1 cellular context compared by ENCODE assay signal in genomic region chr2:102050854-102051391, GRCh38.
TF ChIP-seq lines count a peak whose summit lies in the region.

No MANE protein-coding gene starts in this region.

TF ChIP-seq in SK-N-SH treated with all-trans-retinoic acid at 6 μM for 48 hours, 23 proteins besides CTCF, POLR2A, EP300 and RAD21 (continued from another document):
- no peak for TF ChIP-seq POU6F1 (CRISPR knock-in tag; IDR thresholded peaks at IDR 0.05; ENCODE audit: borderline replicate concordance, low read depth)
- no peak for TF ChIP-seq ZC3H10 (CRISPR knock-in tag; IDR thresholded peaks at IDR 0.05)
- TF ChIP-seq TSHZ2 (CRISPR knock-in tag; IDR thresholded peaks at IDR 0.05): no peak
- TF ChIP-seq BACH2 (CRISPR knock-in tag; IDR thresholded peaks at IDR 0.05; ENCODE audit: borderline replicate concordance): no peak
- no peak for TF ChIP-seq PPARA (CRISPR knock-in tag; IDR thresholded peaks at IDR 0.05; ENCODE audit: borderline replicate concordance)
- TF ChIP-seq SNAI2 (CRISPR knock-in tag; IDR thresholded peaks at IDR 0.05): no peak
- TF ChIP-seq ESRRG (CRISPR knock-in tag; IDR thresholded peaks at IDR 0.05): no peak
- no peak for TF ChIP-seq GLIS3 (CRISPR knock-in tag; IDR thresholded peaks at IDR 0.05)
